Comparison of ENCODE assay signal across 1 cellular context in the genomic region with DNA sequence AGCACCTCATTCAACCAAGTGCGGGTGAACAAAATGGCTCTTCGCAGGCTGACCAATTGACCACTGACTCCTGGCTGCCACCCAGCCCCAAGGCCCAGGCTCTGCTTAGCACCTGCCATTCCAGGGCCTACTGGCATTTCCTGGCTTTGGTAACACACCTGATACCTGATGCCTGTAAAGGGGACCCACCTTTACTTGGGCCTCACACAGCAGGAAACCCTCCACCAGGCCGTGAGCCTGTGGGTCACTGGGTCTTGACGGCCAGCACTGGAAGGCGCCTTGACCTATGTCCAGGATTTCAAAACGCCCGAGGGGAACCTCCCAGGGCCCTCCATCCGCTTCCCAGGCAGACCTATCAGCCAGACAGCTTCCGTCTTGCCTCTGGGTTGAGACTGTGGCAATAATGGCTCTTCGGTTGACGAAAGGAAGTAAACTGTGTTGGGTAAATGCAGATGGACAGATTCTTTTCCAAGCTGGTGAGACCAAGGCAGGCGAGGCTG.
TF ChIP-seq lines count a peak whose summit lies in the region.

No MANE protein-coding gene starts in this region.

TF ChIP-seq in HepG2, 621 proteins besides CTCF, POLR2A, EP300 and RAD21 (continued from another document and continues in another):
- TF ChIP-seq ZBTB43 (CRISPR knock-in tag; conservative IDR thresholded peaks at IDR 0.05) (no peak), ZNF761 (CRISPR knock-in tag; conservative IDR thresholded peaks at IDR 0.05) (no peak), GRHL1 (CRISPR knock-in tag; conservative IDR thresholded peaks at IDR 0.05) (no peak), RXRB (CRISPR knock-in tag; IDR thresholded peaks at IDR 0.05; ENCODE audit: borderline replicate concordance) (no peak), JARID2 (CRISPR knock-in tag; IDR thresholded peaks at IDR 0.05; ENCODE audit: insufficient replicate concordance) (no peak), ERF (CRISPR knock-in tag; IDR thresholded peaks at IDR 0.05) (no peak; the same call in 1 of the 2 replicates), ESRRA (CRISPR knock-in tag; IDR thresholded peaks at IDR 0.05; ENCODE audit: low read depth) (no peak), ZNF460 (CRISPR knock-in tag; IDR thresholded peaks at IDR 0.05; ENCODE audit: borderline replicate concordance) (no peak), NPAS2 (CRISPR knock-in tag; IDR thresholded peaks at IDR 0.05; ENCODE audit: borderline replicate concordance) (no peak), IRX3 (CRISPR knock-in tag; IDR thresholded peaks at IDR 0.05; ENCODE audit: borderline replicate concordance, low read depth) (no peak), DBP (CRISPR knock-in tag; IDR thresholded peaks at IDR 0.05; ENCODE audit: not compliant biosample characterization) (no peak), PCBP1 (IDR thresholded peaks at IDR 0.05; ENCODE audit: borderline replicate concordance, low read depth, low read length) (no peak), POLR2AphosphoS5 (IDR thresholded peaks at IDR 0.05; ENCODE audit: low read depth, low read length) (0 out of 2 replicates have a peak, but pooled peaks have one; percentile 33), ZNF496 (CRISPR knock-in tag; IDR thresholded peaks at IDR 0.05; ENCODE audit: insufficient replicate concordance) (no peak), TOPORS (CRISPR knock-in tag; IDR thresholded peaks at IDR 0.05) (no peak), KMT2A (CRISPR knock-in tag; IDR thresholded peaks at IDR 0.05) (no peak), ASH2L (IDR thresholded peaks at IDR 0.05; ENCODE audit: insufficient read length, low read depth, low read length) (no peak), TRIM24 (CRISPR knock-in tag; IDR thresholded peaks at IDR 0.05) (no peak), GATAD2A (CRISPR knock-in tag; IDR thresholded peaks at IDR 0.05) (0 out of 2 replicates have a peak, but pooled peaks have one; percentile 15), ZNF546 (CRISPR knock-in tag; conservative IDR thresholded peaks at IDR 0.05) (no peak), TGIF2 (CRISPR knock-in tag; IDR thresholded peaks at IDR 0.05) (no peak), ISX (CRISPR knock-in tag; conservative IDR thresholded peaks at IDR 0.05) (no peak), ZNF776 (CRISPR knock-in tag; IDR thresholded peaks at IDR 0.05) (0 out of 2 replicates have a peak, but pooled peaks have one; percentile 33), PPARG (CRISPR knock-in tag; conservative IDR thresholded peaks at IDR 0.05) (0 out of 2 replicates have a peak, but pooled peaks have one; percentile 29), ZNF335 (CRISPR knock-in tag; IDR thresholded peaks at IDR 0.05) (no peak), ZNF20 (CRISPR knock-in tag; IDR thresholded peaks at IDR 0.05) (no peak), ZBTB39 (CRISPR knock-in tag; IDR thresholded peaks at IDR 0.05) (no peak), NFYC (CRISPR knock-in tag; IDR thresholded peaks at IDR 0.05) (no peak), ATF6 (CRISPR knock-in tag; conservative IDR thresholded peaks at IDR 0.05) (no peak), HES4 (CRISPR knock-in tag; IDR thresholded peaks at IDR 0.05; ENCODE audit: borderline replicate concordance) (no peak), ZNF382 (CRISPR knock-in tag; IDR thresholded peaks at IDR 0.05; ENCODE audit: borderline replicate concordance) (no peak), KDM5B (CRISPR knock-in tag; IDR thresholded peaks at IDR 0.05; ENCODE audit: borderline replicate concordance) (0 out of 2 replicates have a peak, but pooled peaks have one; percentile 29), AKAP8 (CRISPR knock-in tag; IDR thresholded peaks at IDR 0.05) (0 out of 2 replicates have a peak, but pooled peaks have one; percentile 21), ZMYM2 (CRISPR knock-in tag; IDR thresholded peaks at IDR 0.05) (no peak), ZBTB38 (CRISPR knock-in tag; IDR thresholded peaks at IDR 0.05) (peak; percentile 88), ZFP91 (CRISPR knock-in tag; IDR thresholded peaks at IDR 0.05; ENCODE audit: borderline replicate concordance) (peak; percentile 61; the same call in 1 of the 2 replicates), ZNF24 (IDR thresholded peaks at IDR 0.05) (no peak), ZNF350 (CRISPR knock-in tag; IDR thresholded peaks at IDR 0.05; ENCODE audit: borderline replicate concordance, low read depth) (no peak), ZEB1 (IDR thresholded peaks at IDR 0.05; ENCODE audit: insufficient replicate concordance, low read depth) (peak; percentile 23), CENPBD1 (CRISPR knock-in tag; IDR thresholded peaks at IDR 0.05; ENCODE audit: borderline replicate concordance, low read depth) (no peak), RBM22 (optimal IDR thresholded peaks at IDR 0.05; ENCODE audit: low read length) (peak; percentile 14), NCOA2 (CRISPR knock-in tag; IDR thresholded peaks at IDR 0.05) (no peak), HMG20B (CRISPR knock-in tag; conservative IDR thresholded peaks at IDR 0.05) (no peak)
- TF ChIP-seq, protein P1, sequence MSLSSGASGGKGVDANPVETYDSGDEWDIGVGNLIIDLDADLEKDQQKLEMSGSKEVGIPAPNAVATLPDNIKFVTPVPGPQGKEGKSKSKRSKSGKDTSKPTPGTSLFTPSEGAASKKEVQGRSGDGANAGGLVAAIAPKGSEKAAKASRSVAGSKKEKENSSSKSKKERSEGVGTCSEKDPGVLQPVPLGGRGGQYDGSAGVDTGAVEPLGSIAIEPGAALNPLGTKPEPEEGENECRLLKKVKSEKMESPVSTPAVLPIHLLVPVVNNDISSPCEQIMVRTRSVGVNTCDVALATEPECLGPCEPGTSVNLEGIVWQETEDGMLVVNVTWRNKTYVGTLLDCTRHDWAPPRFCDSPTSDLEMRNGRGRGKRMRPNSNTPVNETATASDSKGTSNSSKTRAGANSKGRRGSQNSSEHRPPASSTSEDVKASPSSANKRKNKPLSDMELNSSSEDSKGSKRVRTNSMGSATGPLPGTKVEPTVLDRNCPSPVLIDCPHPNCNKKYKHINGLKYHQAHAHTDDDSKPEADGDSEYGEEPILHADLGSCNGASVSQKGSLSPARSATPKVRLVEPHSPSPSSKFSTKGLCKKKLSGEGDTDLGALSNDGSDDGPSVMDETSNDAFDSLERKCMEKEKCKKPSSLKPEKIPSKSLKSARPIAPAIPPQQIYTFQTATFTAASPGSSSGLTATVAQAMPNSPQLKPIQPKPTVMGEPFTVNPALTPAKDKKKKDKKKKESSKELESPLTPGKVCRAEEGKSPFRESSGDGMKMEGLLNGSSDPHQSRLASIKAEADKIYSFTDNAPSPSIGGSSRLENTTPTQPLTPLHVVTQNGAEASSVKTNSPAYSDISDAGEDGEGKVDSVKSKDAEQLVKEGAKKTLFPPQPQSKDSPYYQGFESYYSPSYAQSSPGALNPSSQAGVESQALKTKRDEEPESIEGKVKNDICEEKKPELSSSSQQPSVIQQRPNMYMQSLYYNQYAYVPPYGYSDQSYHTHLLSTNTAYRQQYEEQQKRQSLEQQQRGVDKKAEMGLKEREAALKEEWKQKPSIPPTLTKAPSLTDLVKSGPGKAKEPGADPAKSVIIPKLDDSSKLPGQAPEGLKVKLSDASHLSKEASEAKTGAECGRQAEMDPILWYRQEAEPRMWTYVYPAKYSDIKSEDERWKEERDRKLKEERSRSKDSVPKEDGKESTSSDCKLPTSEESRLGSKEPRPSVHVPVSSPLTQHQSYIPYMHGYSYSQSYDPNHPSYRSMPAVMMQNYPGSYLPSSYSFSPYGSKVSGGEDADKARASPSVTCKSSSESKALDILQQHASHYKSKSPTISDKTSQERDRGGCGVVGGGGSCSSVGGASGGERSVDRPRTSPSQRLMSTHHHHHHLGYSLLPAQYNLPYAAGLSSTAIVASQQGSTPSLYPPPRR (CRISPR knock-in tag; IDR thresholded peaks at IDR 0.05; ENCODE audit: borderline replicate concordance) = no peak
- TF ChIP-seq, protein P2, sequence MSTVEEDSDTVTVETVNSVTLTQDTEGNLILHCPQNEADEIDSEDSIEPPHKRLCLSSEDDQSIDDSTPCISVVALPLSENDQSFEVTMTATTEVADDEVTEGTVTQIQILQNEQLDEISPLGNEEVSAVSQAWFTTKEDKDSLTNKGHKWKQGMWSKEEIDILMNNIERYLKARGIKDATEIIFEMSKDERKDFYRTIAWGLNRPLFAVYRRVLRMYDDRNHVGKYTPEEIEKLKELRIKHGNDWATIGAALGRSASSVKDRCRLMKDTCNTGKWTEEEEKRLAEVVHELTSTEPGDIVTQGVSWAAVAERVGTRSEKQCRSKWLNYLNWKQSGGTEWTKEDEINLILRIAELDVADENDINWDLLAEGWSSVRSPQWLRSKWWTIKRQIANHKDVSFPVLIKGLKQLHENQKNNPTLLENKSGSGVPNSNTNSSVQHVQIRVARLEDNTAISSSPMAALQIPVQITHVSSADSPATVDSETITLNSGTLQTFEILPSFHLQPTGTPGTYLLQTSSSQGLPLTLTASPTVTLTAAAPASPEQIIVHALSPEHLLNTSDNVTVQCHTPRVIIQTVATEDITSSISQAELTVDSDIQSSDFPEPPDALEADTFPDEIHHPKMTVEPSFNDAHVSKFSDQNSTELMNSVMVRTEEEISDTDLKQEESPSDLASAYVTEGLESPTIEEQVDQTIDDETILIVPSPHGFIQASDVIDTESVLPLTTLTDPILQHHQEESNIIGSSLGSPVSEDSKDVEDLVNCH (CRISPR knock-in tag; IDR thresholded peaks at IDR 0.05) = no peak
- TF ChIP-seq, protein P3, sequence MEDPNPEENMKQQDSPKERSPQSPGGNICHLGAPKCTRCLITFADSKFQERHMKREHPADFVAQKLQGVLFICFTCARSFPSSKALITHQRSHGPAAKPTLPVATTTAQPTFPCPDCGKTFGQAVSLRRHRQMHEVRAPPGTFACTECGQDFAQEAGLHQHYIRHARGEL (CRISPR knock-in tag; IDR thresholded peaks at IDR 0.05) = no peak
